24 cellular contexts compared by ENCODE assay signal in genomic region chr5:172058088-172058487, GRCh38.
"Had no signal": no experiment of that assay in that cellular context is flagged by ENCODE, and none has a peak within 500 bp of the region (broad histone marks: within the 10 kb centered on the region; RNA-seq: fewer than 3 reads in every experiment).

No MANE protein-coding gene starts in this region.

- H3K27me3 Mint-ChIP-seq: brain; naive B cell; stimulated activated naive CD8-positive, alpha-beta T cell treated with anti-CD3 and anti-CD28 coated beads, Interleukin-15, Interleukin-2, amounts not matched to agents 100 ng/mL and 50 ng/mL, for 24 hours; type B pancreatic cell had no signal

- H3K9me3 Mint-ChIP-seq: activated naive CD4-positive, alpha-beta T cell treated with anti-CD3 and anti-CD28 coated beads, Interleukin-2, amount 50 U/mL, for 72 hours; mesothelial cell of epicardium; naive B cell; stimulated activated naive CD8-positive, alpha-beta T cell treated with anti-CD3 and anti-CD28 coated beads, Interleukin-15, Interleukin-2, amounts not matched to agents 100 ng/mL and 50 ng/mL, for 24 hours; T-helper 1 cell treated with Interleukin-12 subunit alpha and Interleukin-12 subunit beta and Interleukin-4 antibody, amounts not matched to agents 30 μg/mL and 1 μg/mL, for 36 hours had no signal

- H3K4me1 Mint-ChIP-seq: brain, mesothelial cell of epicardium had no signal

- ATAC-seq: activated CD4-positive, CD25-positive, alpha-beta regulatory T cell treated with anti-CD3 and anti-CD28 coated beads, Interleukin-2, amount 50 U/mL, for 24 hours; activated naive CD4-positive, alpha-beta T cell treated with anti-CD3 and anti-CD28 coated beads, Interleukin-2, amount 50 U/mL, for 72 hours; left cardiac atrium; right lobe of liver had no signal

- DNase-seq: activated CD4-positive, alpha-beta T cell treated with anti-CD3 and anti-CD28 coated beads for 48 hours; activated CD8-positive, alpha-beta memory T cell treated with anti-CD3 and anti-CD28 coated beads for 24 hours; activated gamma-delta T cell treated with Interleukin-2 at 50 U/mL for 16 hours; activated T-cell treated with anti-CD3 and anti-CD28 coated beads, Interleukin-2, amount 50 U/mL, for 1 hour; adrenal gland; cerebellar nuclear complex; dorsolateral prefrontal cortex; effector memory CD4-positive, alpha-beta T cell; head of caudate nucleus; hippocampal formation; left cardiac atrium; naive B cell; right lobe of liver; stimulated activated CD4-positive, alpha-beta T cell treated with anti-CD3 and anti-CD28 coated beads, Interleukin-2, amount 100 ng/mL, for 48 hours; T1000; uterus; WERI-Rb-1 had no signal

- H3K4me3 Mint-ChIP-seq: brain; mesothelial cell of epicardium; naive B cell; stimulated activated naive CD8-positive, alpha-beta T cell treated with anti-CD3 and anti-CD28 coated beads, Interleukin-15, Interleukin-2, amounts not matched to agents 100 ng/mL and 50 ng/mL, for 24 hours; T-helper 1 cell treated with Interleukin-12 subunit alpha and Interleukin-12 subunit beta and Interleukin-4 antibody, amounts not matched to agents 30 μg/mL and 1 μg/mL, for 36 hours; type B pancreatic cell had no signal

- H3K27ac Mint-ChIP-seq: brain; mesothelial cell of epicardium; stimulated activated naive CD8-positive, alpha-beta T cell treated with anti-CD3 and anti-CD28 coated beads, Interleukin-15, Interleukin-2, amounts not matched to agents 100 ng/mL and 50 ng/mL, for 24 hours; T-helper 1 cell treated with Interleukin-12 subunit alpha and Interleukin-12 subunit beta and Interleukin-4 antibody, amounts not matched to agents 30 μg/mL and 1 μg/mL, for 36 hours; type B pancreatic cell had no signal
